ENCODE assay signal across 8 cellular contexts in the genomic region with DNA sequence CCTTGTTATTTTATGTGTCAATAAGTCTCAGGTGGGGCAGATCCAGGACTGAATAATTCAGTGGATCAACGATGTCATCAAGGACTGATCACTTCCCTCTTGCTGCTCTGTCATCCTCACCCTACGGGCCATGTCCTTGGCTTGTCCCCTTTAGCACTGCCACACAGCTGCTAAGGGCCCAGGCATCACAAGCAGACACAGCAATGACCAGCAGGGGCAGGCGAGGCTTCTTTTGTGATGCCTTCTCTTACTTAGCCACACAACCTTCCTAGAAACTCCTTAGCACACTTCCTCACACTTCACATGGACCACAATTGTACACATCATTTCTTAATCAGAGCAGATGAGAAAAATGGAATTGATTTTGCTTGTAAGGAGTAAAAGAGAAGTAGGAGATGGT.
DNase-seq lines count a peak whose midpoint lies in the region; ATAC-seq and TF ChIP-seq lines count a peak whose summit lies in the region.

No MANE protein-coding gene starts in this region.

- H2AFZ ChIP-seq in DND-41 (ENCODE audit: low read depth, low read length): no peak overlapping the region

- H4K20me1 ChIP-seq in DND-41 (ENCODE audit: insufficient read depth, low read length): no peaks in the 10 kb centered on the region

- 63% methylated on average over 3 of the region's 3 CpGs for WGBS in liver

- no peaks in the 10 kb centered on the region for H3K27me3 Mint-ChIP-seq in CD14-positive monocyte (ENCODE audit: low read depth in 3 of 3)

- H3K4me3 ChIP-seq in DND-41 (ENCODE audit: low read depth in 1 of 2, low read length in 2 of 2) (no peak overlapping the region), HEK293 (ENCODE audit: low read depth, low read length) (no peak overlapping the region), liver (ENCODE audit: low read depth in 1 of 3, low read length in 3 of 3) (no peak overlapping the region), ascending aorta (no peak overlapping the region)

- no peaks in the 10 kb centered on the region for H3K36me3 Mint-ChIP-seq in CD14-positive monocyte

- no peaks in the 10 kb centered on the region for H3K79me2 ChIP-seq in DND-41 (ENCODE audit: insufficient read depth, low read length)

- intact Hi-C loops in ascending aorta (cut with DNase I): no loop called here
- intact Hi-C loops in posterior vena cava (cut with DNase I): no loop called here
- intact Hi-C loops in CD14-positive monocyte (cut with micrococcal nuclease): no loop called here

- no peak overlapping the region for H3K4me2 ChIP-seq in DND-41 (ENCODE audit: insufficient read depth, low read length)

- no peak overlapping the region for H3K4me3 Mint-ChIP-seq in CD14-positive monocyte

- H3K4me1 ChIP-seq in DND-41 (ENCODE audit: insufficient read depth, low read length) (no peaks in the 10 kb centered on the region), HEK293 (ENCODE audit: control insufficient read depth, insufficient read depth, low read length) (peaks cover 14% of the 10 kb centered on the region; the same call in 1 of the 2 replicates), liver (ENCODE audit: control insufficient read depth in 4 of 4, insufficient read depth in 4 of 4, low read length in 3 of 4) (peaks cover 0 to 2% (median 0%) of the 10 kb centered on the region in 4 donors), ascending aorta (no peaks in the 10 kb centered on the region)

- no peaks in the 10 kb centered on the region for H3K27me3 ChIP-seq in DND-41 (ENCODE audit: insufficient read depth, low read length, poor library complexity)
- peaks cover 0 to 2% (median 0%) of the 10 kb centered on the region in 4 donors for H3K27me3 ChIP-seq in liver (ENCODE audit: control insufficient read depth in 4 of 4, insufficient read depth in 4 of 4, low read length in 3 of 4)
- H3K27me3 ChIP-seq in ascending aorta: no peaks in the 10 kb centered on the region

- ATAC-seq in DND-41 (ENCODE audit: insufficient read depth, low read depth): no peak

- H3K4me1 Mint-ChIP-seq in CD14-positive monocyte: no peaks in the 10 kb centered on the region

- DNase-seq in DND-41 (peak; percentile 4), SK-N-DZ (ENCODE audit: low spot score) (peak; percentile 38), ascending aorta (ENCODE audit: low spot score in 2 of 2) (no peak), superior temporal gyrus (ENCODE audit: extremely low spot score) (no peak), posterior vena cava (ENCODE audit: low spot score) (no peak), CD14-positive monocyte (ENCODE audit: low spot score) (no peak)

- POLR2A ChIA-PET in HEK293 (lab: Yijun Ruan, JAX): no interaction called here

- H3K9ac ChIP-seq in DND-41 (ENCODE audit: low read depth, low read length) (no peak overlapping the region), liver (ENCODE audit: low read depth in 1 of 2, low read length in 2 of 2) (no peak overlapping the region)

- TF ChIP-seq CTCF in DND-41 (IDR thresholded peaks at IDR 0.05; ENCODE audit: borderline replicate concordance, extremely low read depth, low read length, poor library complexity, severe bottlenecking): peak; percentile 36
- TF ChIP-seq CTCF in HEK293 (tag by site-specific recombination; IDR thresholded peaks at IDR 0.05): peak; percentile 42
- peak; percentile 6 for TF ChIP-seq CTCF in liver (IDR thresholded peaks at IDR 0.05; ENCODE audit: low read depth, low read length, missing input control)
- TF ChIP-seq CTCF in ascending aorta (IDR thresholded peaks at IDR 0.05): no peak
- no peak for TF ChIP-seq CTCF in CD14-positive monocyte (IDR thresholded peaks at IDR 0.05)

- H3K27ac ChIP-seq in DND-41 (ENCODE audit: low read length) (no peak overlapping the region), HEK293 (ENCODE audit: extremely low read depth, low read depth, low read length) (no peak overlapping the region), liver (ENCODE audit: low read depth in 1 of 2, low read length in 2 of 2) (no peak overlapping the region), ascending aorta (no peak overlapping the region)

- no peaks in the 10 kb centered on the region for H3K36me3 ChIP-seq in DND-41 (ENCODE audit: insufficient read depth, low read length)
- no peaks in the 10 kb centered on the region for H3K36me3 ChIP-seq in HEK293 (ENCODE audit: control insufficient read depth in 2 of 2, insufficient read depth in 1 of 2, low read length in 2 of 2)
- no peaks in the 10 kb centered on the region for H3K36me3 ChIP-seq in liver (ENCODE audit: control insufficient read depth in 4 of 4, insufficient read depth in 3 of 4, low read depth in 1 of 4, low read length in 3 of 4)
- H3K36me3 ChIP-seq in ascending aorta: no peaks in the 10 kb centered on the region

- peaks cover 0 to 10% (median 3%) of the 10 kb centered on the region in 7 donors for H3K9me3 Mint-ChIP-seq in CD14-positive monocyte

- peak in 1 of 2 donors; percentile 45 for TF ChIP-seq RAD21 in liver (IDR thresholded peaks at IDR 0.05)

- H3K9me3 ChIP-seq in DND-41 (ENCODE audit: insufficient read depth, low read length, severe bottlenecking) (no peaks in the 10 kb centered on the region), HEK293 (ENCODE audit: control insufficient read depth, insufficient read depth, low read depth, low read length) (no peaks in the 10 kb centered on the region), liver (ENCODE audit: control insufficient read depth in 4 of 4, low read length in 3 of 4) (no peaks in the 10 kb centered on the region), ascending aorta (no peaks in the 10 kb centered on the region)

- CTCF ChIA-PET in HEK293 (lab: Yijun Ruan, JAX): interaction anchor here (0.7 kb wide), 1 partner anchor 274 kb away, joined by 3 read pairs; no protein-coding TSS in a partner anchor

- H3K27ac Mint-ChIP-seq in CD14-positive monocyte: no peak overlapping the region

TF ChIP-seq in HEK293, 187 proteins besides CTCF, POLR2A, EP300 and RAD21:
- TF ChIP-seq ZNF426 (tag by site-specific recombination; IDR thresholded peaks at IDR 0.05) (no peak), ZNF843 (tag by site-specific recombination; IDR thresholded peaks at IDR 0.05) (no peak)

TF ChIP-seq in liver, 16 proteins besides CTCF, POLR2A, EP300 and RAD21:
- TF ChIP-seq HNF4A (conservative IDR thresholded peaks at IDR 0.05) (no peak), EGR1 (IDR thresholded peaks at IDR 0.05; ENCODE audit: low read depth in 2 of 2) (no peak), TAF1 (conservative IDR thresholded peaks at IDR 0.05) (no peak), HNF4G (IDR thresholded peaks at IDR 0.05) (no peak), NR2F2 (IDR thresholded peaks at IDR 0.05) (no peak), JUND (IDR thresholded peaks at IDR 0.05) (no peak), YY1 (IDR thresholded peaks at IDR 0.05) (no peak), RXRA (IDR thresholded peaks at IDR 0.05) (no peak), SP1 (IDR thresholded peaks at IDR 0.05) (no peak)
- TF ChIP-seq, protein P1, sequence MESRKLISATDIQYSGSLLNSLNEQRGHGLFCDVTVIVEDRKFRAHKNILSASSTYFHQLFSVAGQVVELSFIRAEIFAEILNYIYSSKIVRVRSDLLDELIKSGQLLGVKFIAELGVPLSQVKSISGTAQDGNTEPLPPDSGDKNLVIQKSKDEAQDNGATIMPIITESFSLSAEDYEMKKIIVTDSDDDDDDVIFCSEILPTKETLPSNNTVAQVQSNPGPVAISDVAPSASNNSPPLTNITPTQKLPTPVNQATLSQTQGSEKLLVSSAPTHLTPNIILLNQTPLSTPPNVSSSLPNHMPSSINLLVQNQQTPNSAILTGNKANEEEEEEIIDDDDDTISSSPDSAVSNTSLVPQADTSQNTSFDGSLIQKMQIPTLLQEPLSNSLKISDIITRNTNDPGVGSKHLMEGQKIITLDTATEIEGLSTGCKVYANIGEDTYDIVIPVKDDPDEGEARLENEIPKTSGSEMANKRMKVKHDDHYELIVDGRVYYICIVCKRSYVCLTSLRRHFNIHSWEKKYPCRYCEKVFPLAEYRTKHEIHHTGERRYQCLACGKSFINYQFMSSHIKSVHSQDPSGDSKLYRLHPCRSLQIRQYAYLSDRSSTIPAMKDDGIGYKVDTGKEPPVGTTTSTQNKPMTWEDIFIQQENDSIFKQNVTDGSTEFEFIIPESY (IDR thresholded peaks at IDR 0.05): no peak
- TF ChIP-seq, protein P2, sequence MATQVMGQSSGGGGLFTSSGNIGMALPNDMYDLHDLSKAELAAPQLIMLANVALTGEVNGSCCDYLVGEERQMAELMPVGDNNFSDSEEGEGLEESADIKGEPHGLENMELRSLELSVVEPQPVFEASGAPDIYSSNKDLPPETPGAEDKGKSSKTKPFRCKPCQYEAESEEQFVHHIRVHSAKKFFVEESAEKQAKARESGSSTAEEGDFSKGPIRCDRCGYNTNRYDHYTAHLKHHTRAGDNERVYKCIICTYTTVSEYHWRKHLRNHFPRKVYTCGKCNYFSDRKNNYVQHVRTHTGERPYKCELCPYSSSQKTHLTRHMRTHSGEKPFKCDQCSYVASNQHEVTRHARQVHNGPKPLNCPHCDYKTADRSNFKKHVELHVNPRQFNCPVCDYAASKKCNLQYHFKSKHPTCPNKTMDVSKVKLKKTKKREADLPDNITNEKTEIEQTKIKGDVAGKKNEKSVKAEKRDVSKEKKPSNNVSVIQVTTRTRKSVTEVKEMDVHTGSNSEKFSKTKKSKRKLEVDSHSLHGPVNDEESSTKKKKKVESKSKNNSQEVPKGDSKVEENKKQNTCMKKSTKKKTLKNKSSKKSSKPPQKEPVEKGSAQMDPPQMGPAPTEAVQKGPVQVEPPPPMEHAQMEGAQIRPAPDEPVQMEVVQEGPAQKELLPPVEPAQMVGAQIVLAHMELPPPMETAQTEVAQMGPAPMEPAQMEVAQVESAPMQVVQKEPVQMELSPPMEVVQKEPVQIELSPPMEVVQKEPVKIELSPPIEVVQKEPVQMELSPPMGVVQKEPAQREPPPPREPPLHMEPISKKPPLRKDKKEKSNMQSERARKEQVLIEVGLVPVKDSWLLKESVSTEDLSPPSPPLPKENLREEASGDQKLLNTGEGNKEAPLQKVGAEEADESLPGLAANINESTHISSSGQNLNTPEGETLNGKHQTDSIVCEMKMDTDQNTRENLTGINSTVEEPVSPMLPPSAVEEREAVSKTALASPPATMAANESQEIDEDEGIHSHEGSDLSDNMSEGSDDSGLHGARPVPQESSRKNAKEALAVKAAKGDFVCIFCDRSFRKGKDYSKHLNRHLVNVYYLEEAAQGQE (IDR thresholded peaks at IDR 0.05): no peak
- TF ChIP-seq, protein P3, sequence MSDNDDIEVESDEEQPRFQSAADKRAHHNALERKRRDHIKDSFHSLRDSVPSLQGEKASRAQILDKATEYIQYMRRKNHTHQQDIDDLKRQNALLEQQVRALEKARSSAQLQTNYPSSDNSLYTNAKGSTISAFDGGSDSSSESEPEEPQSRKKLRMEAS (IDR thresholded peaks at IDR 0.05): no peak

Comparison
In these comparisons a context has a peak if more than half of its experiments do, and no peak if none do; other contexts are left out.
1. DNase-seq: peak in DND-41 (single experiment) and SK-N-DZ (single experiment); none in ascending aorta (0 of 2), superior temporal gyrus (single experiment), posterior vena cava (single experiment) and CD14-positive monocyte (single experiment).
2. CTCF ChIP-seq: peak in DND-41 (single experiment), HEK293 (single experiment) and liver (single experiment); none in ascending aorta (0 of 3) and CD14-positive monocyte (single experiment).